ENCODE assay signal across 1 cellular context in genomic region chr19:13583753-13584152, GRCh38.
TF ChIP-seq lines count a peak whose summit lies in the region.

No MANE protein-coding gene starts in this region.

TF ChIP-seq in HepG2, 621 proteins besides CTCF, POLR2A, EP300 and RAD21 (continued from another document):
- TF ChIP-seq PREB (CRISPR knock-in tag; IDR thresholded peaks at IDR 0.05) = no peak
- TF ChIP-seq CCAR2 (optimal IDR thresholded peaks at IDR 0.05; ENCODE audit: low read depth, low read length) = no peak
- TF ChIP-seq ZGPAT (CRISPR knock-in tag; IDR thresholded peaks at IDR 0.05) = no peak
